ENCODE assay signal across 15 cellular contexts in the genomic region with DNA sequence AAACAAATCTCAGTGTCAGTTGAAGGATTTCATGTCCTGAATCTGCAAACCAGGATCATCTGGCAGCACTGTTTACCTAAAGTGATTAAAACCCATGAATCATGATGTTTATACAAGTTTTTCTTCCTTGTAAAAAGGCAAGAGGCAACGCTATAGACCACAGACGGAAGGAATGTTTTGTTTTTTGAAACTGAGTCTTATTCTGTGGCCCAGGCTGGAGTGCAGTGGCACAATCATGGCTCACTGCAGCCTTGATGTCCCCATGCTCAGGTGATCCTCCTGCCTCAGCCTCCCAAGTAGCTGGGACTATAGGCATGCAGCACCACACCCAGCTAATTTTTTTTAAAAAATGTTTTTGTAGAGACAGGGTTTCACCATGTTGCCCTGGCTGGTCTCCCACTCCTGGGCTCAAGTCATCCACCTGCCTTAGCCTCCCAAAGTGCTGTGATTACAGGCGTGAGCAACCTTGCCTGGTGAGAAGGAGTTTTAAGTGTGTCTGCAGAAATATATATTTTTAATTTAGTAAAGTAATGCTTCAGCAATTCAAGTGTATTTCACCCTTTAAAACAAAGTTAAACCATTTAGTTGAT. TPM values are rescaled to one million over a fixed set of nuclear protein-coding genes. Genes with fewer than 3 reads are reported as not detected.
DNase-seq lines count a peak whose midpoint lies in the region; ATAC-seq and TF ChIP-seq lines count a peak whose summit lies in the region.
"Had no signal": no experiment of that assay in that cellular context is flagged by ENCODE, and none has a peak within 500 bp of the region (broad histone marks: within the 10 kb centered on the region; RNA-seq: fewer than 3 reads in every experiment).

No MANE protein-coding gene starts in this region.

- no peak for TF ChIP-seq CTCF in PC-3 (conservative IDR thresholded peaks at IDR 0.05; ENCODE audit: low read depth, low read length)
- no peak for TF ChIP-seq CTCF in dorsolateral prefrontal cortex (IDR thresholded peaks at IDR 0.05 in 54 of 56, conservative IDR thresholded peaks at IDR 0.05 in 2 of 56; ENCODE audit: low read depth in 1 of 56, partially characterized antibody in 56 of 56)
- no peak for TF ChIP-seq CTCF in nephron progenitor cell (IDR thresholded peaks at IDR 0.05)
- TF ChIP-seq CTCF in left lung (IDR thresholded peaks at IDR 0.05), result no peak

- BruUV-seq in PC-3 (replicated peaks; lab: Mats Ljungman, UMichigan), result no TSS peak

- no peaks in the 10 kb centered on the region for H3K27me3 Mint-ChIP-seq in nephron progenitor cell (ENCODE audit: low read depth, poor library complexity)

- POLR2A ChIA-PET in PC-3 (lab: Charles Lee; ENCODE audit: unreplicated experiment), result no interaction called here

- H3K4me1 ChIP-seq in PC-3 (ENCODE audit: insufficient read depth, low read length) (peaks cover 16% of the 10 kb centered on the region), left lung (no peaks in the 10 kb centered on the region)
- H3K4me1 ChIP-seq: ascending aorta had no signal

- H3K4me3 Mint-ChIP-seq in nephron progenitor cell, result no peak overlapping the region
- H3K4me3 Mint-ChIP-seq: H9 had no signal

- peak; percentile 78 for DNase-seq in DMS53 (lab: John Stamatoyannopoulos, UW)
- DNase-seq in PC-3, result peak; percentile 83
- no peak for DNase-seq in dorsolateral prefrontal cortex
- DNase-seq in nephron progenitor cell, result no peak
- DNase-seq in NCI-H82 treated with DMSO at 0.1 percent for 48 hours (lab: John Stamatoyannopoulos, UW; ENCODE audit: unreplicated experiment), result no peak
- DNase-seq in left lung, result no peak
- no peak for DNase-seq in NCI-H446 treated with DMSO at 0.1 percent for 48 hours (lab: John Stamatoyannopoulos, UW)
- DNase-seq in activated T-cell treated with anti-CD3 and anti-CD28 coated beads, Interleukin-2, amount 50 U/mL, for 1 hour, result no peak
- DNase-seq: activated CD8-positive, alpha-beta memory T cell treated with anti-CD3 and anti-CD28 coated beads for 24 hours; H9; hippocampal formation; NCI-H2081; SHP77 treated with DMSO at 0.1 percent for 48 hours; stimulated activated CD4-positive, alpha-beta T cell treated with anti-CD3 and anti-CD28 coated beads, Interleukin-4, amount 100 ng/mL, for 24 hours had no signal

- peak; percentile 97 for ATAC-seq in PC-3
- no peak for ATAC-seq in left lung

- H2AFZ ChIP-seq in PC-3 (ENCODE audit: low read length), result no peak overlapping the region

- no peaks in the 10 kb centered on the region for H3K79me2 ChIP-seq in PC-3 (ENCODE audit: low read length)

- H3K9me3 Mint-ChIP-seq in nephron progenitor cell, result no peaks in the 10 kb centered on the region
- H3K9me3 Mint-ChIP-seq: H9 had no signal

- intact Hi-C loops in PC-3 (cut with micrococcal nuclease) (no loop called here), dorsolateral prefrontal cortex (cut with DNase I) (no loop called here), left lung (cut with DNase I) (no loop called here)

- peaks cover 18% of the 10 kb centered on the region for H3K4me1 Mint-ChIP-seq in nephron progenitor cell
- H3K4me1 Mint-ChIP-seq: H9 had no signal

- H3F3A ChIP-seq in PC-3 (ENCODE audit: low read length, unreplicated experiment), result no peaks in the 10 kb centered on the region

- no peak overlapping the region for H3K9ac ChIP-seq in PC-3 (ENCODE audit: low read length)

- no peak overlapping the region for H3K4me3 ChIP-seq in PC-3 (ENCODE audit: low read length)
- H3K4me3 ChIP-seq in dorsolateral prefrontal cortex, result no peak overlapping the region
- no peak overlapping the region for H3K4me3 ChIP-seq in left lung
- H3K4me3 ChIP-seq: ascending aorta had no signal

- H3K27ac ChIP-seq in PC-3 (ENCODE audit: low read length) (0 out of 2 replicates have a peak overlapping the region, but pooled peaks have one; percentile 23), dorsolateral prefrontal cortex (peak overlapping the region in 41 of 59 donors; percentile 1 to 91 (median 52)), left lung (no peak overlapping the region)
- H3K27ac ChIP-seq: ascending aorta had no signal

- CTCF ChIA-PET in PC-3 (lab: Charles Lee), result interaction anchor here (0.7 kb wide), 1 partner anchor 43 kb away, joined by 3 read pairs; no protein-coding TSS in a partner anchor

- no peaks in the 10 kb centered on the region for H3K9me2 ChIP-seq in PC-3 (replicated peaks; ENCODE audit: low read length)

- peaks cover 6% of the 10 kb centered on the region for H3K36me3 Mint-ChIP-seq in nephron progenitor cell (ENCODE audit: low read depth)

- H3K27ac Mint-ChIP-seq in nephron progenitor cell, result peak overlapping the region; percentile 42

- no peaks in the 10 kb centered on the region for H3K27me3 ChIP-seq in PC-3 (ENCODE audit: low read length)
- H3K27me3 ChIP-seq in dorsolateral prefrontal cortex, result no peaks in the 10 kb centered on the region
- H3K27me3 ChIP-seq in left lung, result no peaks in the 10 kb centered on the region
- H3K27me3 ChIP-seq: ascending aorta had no signal

- H3K9me3 ChIP-seq in PC-3 (ENCODE audit: low read length), result no peaks in the 10 kb centered on the region
- no peaks in the 10 kb centered on the region for H3K9me3 ChIP-seq in left lung
- H3K9me3 ChIP-seq: ascending aorta had no signal

- H3K36me3 ChIP-seq in PC-3 (ENCODE audit: low read depth, low read length), result no peaks in the 10 kb centered on the region
- no peaks in the 10 kb centered on the region for H3K36me3 ChIP-seq in left lung
- H3K36me3 ChIP-seq: ascending aorta had no signal

- no peaks in the 10 kb centered on the region for H4K20me1 ChIP-seq in PC-3 (ENCODE audit: low read length)

- H3K4me2 ChIP-seq in PC-3 (ENCODE audit: low read length), result peak overlapping the region; percentile 65

RNA-seq across cellular contexts. Expression of a gene that starts 30.0 kb away (rescaled TPM):
- 3.7 and 3.8 TPM in 2 replicates for total RNA-seq in PC-3 (2014; rRNA removed)
- 10 to 100 TPM; 23.5 to 92.8 (median 60.9) TPM for total RNA-seq in dorsolateral prefrontal cortex
- 10 to 100 TPM; 22.0 to 22.4 TPM for total RNA-seq in left lung

Comparison
In these comparisons a context has a peak if more than half of its experiments do, and no peak if none do; other contexts are left out.
1. DNase-seq: peak in DMS53 (single experiment) and PC-3 (single experiment); none in dorsolateral prefrontal cortex (0 of 10), nephron progenitor cell (single experiment), NCI-H82 treated with DMSO at 0.1 percent for 48 hours (single experiment), left lung (0 of 2), NCI-H446 treated with DMSO at 0.1 percent for 48 hours (single experiment) and activated T-cell treated with anti-CD3 and anti-CD28 coated beads, Interleukin-2, amount 50 U/mL, for 1 hour (single experiment).
2. H3K27ac ChIP-seq: peak in PC-3 (single experiment) and dorsolateral prefrontal cortex (41 of 59); none in left lung (0 of 2).